1 cellular context compared by ENCODE assay signal in genomic region chr16:23562505-23562904, GRCh38.
TF ChIP-seq lines count a peak whose summit lies in the region.

No MANE protein-coding gene starts in this region.

TF ChIP-seq in WTC11, 78 proteins besides CTCF, POLR2A, EP300 and RAD21 (continued from another document):
- no peak for TF ChIP-seq ZSCAN18 (CRISPR knock-in tag; IDR thresholded peaks at IDR 0.05)
- no peak for TF ChIP-seq ATF6 (CRISPR knock-in tag; IDR thresholded peaks at IDR 0.05)
- TF ChIP-seq NFYB (CRISPR knock-in tag; conservative IDR thresholded peaks at IDR 0.05; ENCODE audit: low read depth) = no peak
- no peak for TF ChIP-seq OVOL2 (CRISPR knock-in tag; IDR thresholded peaks at IDR 0.05; ENCODE audit: borderline replicate concordance)
- no peak for TF ChIP-seq ZNF671 (CRISPR knock-in tag; IDR thresholded peaks at IDR 0.05)
- no peak for TF ChIP-seq USF1 (CRISPR knock-in tag; IDR thresholded peaks at IDR 0.05)
